In the genomic region with DNA sequence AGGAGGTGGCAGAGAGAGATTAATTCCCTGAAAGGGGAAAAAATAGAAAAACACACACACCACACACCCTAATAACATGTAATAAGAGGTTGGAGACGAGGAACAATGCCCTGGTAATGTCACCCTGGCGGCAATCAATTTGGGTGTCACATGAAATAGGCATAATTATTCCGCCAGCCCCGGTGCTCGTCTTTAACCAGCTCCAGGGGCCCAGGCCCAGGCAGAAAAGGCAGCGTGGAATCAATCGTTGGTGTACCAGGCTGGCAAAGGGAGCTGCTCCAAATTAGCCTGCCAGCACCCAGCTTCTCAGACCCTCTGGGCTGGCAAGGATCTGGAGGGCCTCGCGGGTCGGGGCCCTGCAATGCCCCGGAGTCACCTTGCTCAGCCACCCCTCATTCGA, we compare ENCODE assay signal across 19 cellular contexts. TPM values are rescaled to one million over a fixed set of nuclear protein-coding genes. Genes with fewer than 3 reads are reported as not detected.
"Had no signal": no experiment of that assay in that cellular context is flagged by ENCODE, and none has a peak within 500 bp of the region (broad histone marks: within the 10 kb centered on the region; RNA-seq: fewer than 3 reads in every experiment).

No MANE protein-coding gene starts in this region.

- H3K36me3 ChIP-seq: brain microvascular endothelial cell, lower lobe of right lung, sigmoid colon, spleen had no signal

- H3K4me3 ChIP-seq: lower lobe of right lung, sigmoid colon, spleen had no signal

- H3K27ac ChIP-seq: brain microvascular endothelial cell, epithelial cell of prostate, lower lobe of right lung, parathyroid adenoma, sigmoid colon, spleen had no signal

- H2AFZ ChIP-seq: parathyroid adenoma had no signal

- DNase-seq: activated CD4-positive, alpha-beta T cell treated with anti-CD3 and anti-CD28 coated beads, Interleukin-2, amount 10 ng/mL, durations not matched to agents 7 days and 5 days; activated CD8-positive, alpha-beta memory T cell treated with anti-CD3 and anti-CD28 coated beads, Interleukin-2, amount 50 U/mL, for 48 hours; activated gamma-delta T cell treated with Interleukin-2 at 50 U/mL for 16 hours; activated naive CD8-positive, alpha-beta T cell treated with anti-CD3 and anti-CD28 coated beads, Interleukin-2, amount 10 ng/mL, durations not matched to agents 7 days and 5 days; brain microvascular endothelial cell; cortex of kidney; effector memory CD8-positive, alpha-beta T cell; foreskin melanocyte; left colon; lower lobe of right lung; sigmoid colon; spleen; stimulated activated naive CD8-positive, alpha-beta T cell treated with anti-CD3 and anti-CD28 coated beads, Interleukin-15, amount 100 ng/mL, for 72 hours had no signal

- H3K79me2 ChIP-seq: parathyroid adenoma had no signal

- H3K36me3 Mint-ChIP-seq: activated naive CD8-positive, alpha-beta T cell treated with anti-CD3 and anti-CD28 coated beads, Interleukin-2, amount 10 ng/mL, durations not matched to agents 7 days and 5 days; mesothelial cell of epicardium; type B pancreatic cell had no signal

- H3K4me1 Mint-ChIP-seq: activated CD4-positive, alpha-beta T cell treated with anti-CD3 and anti-CD28 coated beads, Interleukin-2, amount 10 ng/mL, durations not matched to agents 7 days and 5 days; activated naive CD8-positive, alpha-beta T cell treated with anti-CD3 and anti-CD28 coated beads, Interleukin-2, amount 10 ng/mL, durations not matched to agents 7 days and 5 days; stimulated activated naive CD8-positive, alpha-beta T cell treated with anti-CD3 and anti-CD28 coated beads, Interleukin-15, amount 100 ng/mL, for 72 hours had no signal

- H3K4me3 Mint-ChIP-seq: activated CD4-positive, alpha-beta T cell treated with anti-CD3 and anti-CD28 coated beads, Interleukin-2, amount 10 ng/mL, durations not matched to agents 7 days and 5 days; activated naive CD8-positive, alpha-beta T cell treated with anti-CD3 and anti-CD28 coated beads, Interleukin-2, amount 10 ng/mL, durations not matched to agents 7 days and 5 days; effector memory CD8-positive, alpha-beta T cell; mesothelial cell of epicardium; stimulated activated naive CD8-positive, alpha-beta T cell treated with anti-CD3 and anti-CD28 coated beads, Interleukin-15, amount 100 ng/mL, for 72 hours; type B pancreatic cell had no signal

- FAIRE-seq: islet of Langerhans had no signal

- H3K27ac Mint-ChIP-seq: activated CD4-positive, alpha-beta T cell treated with anti-CD3 and anti-CD28 coated beads, Interleukin-2, amount 10 ng/mL, durations not matched to agents 7 days and 5 days; activated naive CD8-positive, alpha-beta T cell treated with anti-CD3 and anti-CD28 coated beads, Interleukin-2, amount 10 ng/mL, durations not matched to agents 7 days and 5 days; effector memory CD8-positive, alpha-beta T cell; mesothelial cell of epicardium; stimulated activated naive CD8-positive, alpha-beta T cell treated with anti-CD3 and anti-CD28 coated beads, Interleukin-15, amount 100 ng/mL, for 72 hours; type B pancreatic cell had no signal

- ATAC-seq: effector memory CD8-positive, alpha-beta T cell; left colon; lower lobe of right lung; stimulated activated naive CD8-positive, alpha-beta T cell treated with anti-CD3 and anti-CD28 coated beads, Interleukin-15, amount 100 ng/mL, for 72 hours had no signal

- H3K9ac ChIP-seq: parathyroid adenoma had no signal

- H3K9me3 ChIP-seq: lower lobe of right lung, sigmoid colon, spleen had no signal

- H3K4me1 ChIP-seq: lower lobe of right lung, parathyroid adenoma had no signal

- H3K9me3 Mint-ChIP-seq: activated CD4-positive, alpha-beta T cell treated with anti-CD3 and anti-CD28 coated beads, Interleukin-2, amount 10 ng/mL, durations not matched to agents 7 days and 5 days; activated naive CD8-positive, alpha-beta T cell treated with anti-CD3 and anti-CD28 coated beads, Interleukin-2, amount 10 ng/mL, durations not matched to agents 7 days and 5 days; effector memory CD8-positive, alpha-beta T cell; mesothelial cell of epicardium; stimulated activated naive CD8-positive, alpha-beta T cell treated with anti-CD3 and anti-CD28 coated beads, Interleukin-15, amount 100 ng/mL, for 72 hours; type B pancreatic cell had no signal

RNA-seq across cellular contexts. Expression of a gene that starts 5.6 kb away (rescaled TPM):
- total RNA-seq: activated CD4-positive, alpha-beta T cell treated with anti-CD3 and anti-CD28 coated beads, Interleukin-2, amount 10 ng/mL, durations not matched to agents 7 days and 5 days; activated naive CD8-positive, alpha-beta T cell treated with anti-CD3 and anti-CD28 coated beads, Interleukin-2, amount 10 ng/mL, durations not matched to agents 7 days and 5 days; fibroblast of lung had no signal
